Comparison of ENCODE assay signal across 22 cellular contexts in genomic region chr3:10667269-10667668, GRCh38.
"Had no signal": no experiment of that assay in that cellular context is flagged by ENCODE, and none has a peak within 500 bp of the region (broad histone marks: within the 10 kb centered on the region; RNA-seq: fewer than 3 reads in every experiment).

No MANE protein-coding gene starts in this region.

- H3K4me3 Mint-ChIP-seq: activated CD4-positive, alpha-beta T cell treated with anti-CD3 and anti-CD28 coated beads, Interleukin-2, amount 10 ng/mL, durations not matched to agents 7 days and 5 days; activated naive CD4-positive, alpha-beta T cell treated with anti-CD3 and anti-CD28 coated beads, Interleukin-2, amount 10 ng/mL, durations not matched to agents 7 days and 5 days; activated T-cell treated with anti-CD3 and anti-CD28 coated beads, Interleukin-2, amount 50 U/mL, for 24 hours; naive thymus-derived CD4-positive, alpha-beta T cell; neural crest cell; T-helper 2 cell treated with Interferon-gamma antibody and Interleukin-4, amounts not matched to agents 5 μg/mL and 100 μg/mL, for 36 hours had no signal

- DNase-seq: activated CD4-positive, alpha-beta T cell treated with anti-CD3 and anti-CD28 coated beads, Interleukin-2, amount 10 ng/mL, durations not matched to agents 7 days and 5 days; activated CD8-positive, alpha-beta memory T cell treated with anti-CD3 and anti-CD28 coated beads for 24 hours; activated CD8-positive, alpha-beta memory T cell treated with anti-CD3 and anti-CD28 coated beads, Interleukin-2, amount 50 U/mL, for 4 hours; activated T-cell treated with anti-CD3 and anti-CD28 coated beads, Interleukin-2, amount 50 U/mL, for 24 hours; brain microvascular endothelial cell; central memory CD4-positive, alpha-beta T cell; islet precursor cell; mesendoderm; naive thymus-derived CD4-positive, alpha-beta T cell; spleen; stimulated activated CD4-positive, alpha-beta T cell treated with anti-CD3 and anti-CD28 coated beads, Interleukin-4, amount 100 ng/mL, for 24 hours; stomach had no signal

- H3K27me3 ChIP-seq: brain microvascular endothelial cell had no signal

- H3K36me3 Mint-ChIP-seq: activated naive CD4-positive, alpha-beta T cell treated with anti-CD3 and anti-CD28 coated beads, Interleukin-2, amount 10 ng/mL, durations not matched to agents 7 days and 5 days; naive thymus-derived CD4-positive, alpha-beta T cell had no signal

- H3K27ac ChIP-seq: ascending aorta, brain microvascular endothelial cell, heart right ventricle, spleen had no signal

- H3K4me1 ChIP-seq: ascending aorta, transverse colon had no signal

- H3K36me3 ChIP-seq: ascending aorta, brain microvascular endothelial cell, heart right ventricle, spleen, stomach, transverse colon had no signal

- H3K9me3 ChIP-seq: ascending aorta, heart right ventricle, stomach, transverse colon had no signal

- H3K27ac Mint-ChIP-seq: activated CD4-positive, alpha-beta T cell treated with anti-CD3 and anti-CD28 coated beads, Interleukin-2, amount 10 ng/mL, durations not matched to agents 7 days and 5 days; activated naive CD4-positive, alpha-beta T cell treated with anti-CD3 and anti-CD28 coated beads, Interleukin-2, amount 10 ng/mL, durations not matched to agents 7 days and 5 days; activated T-cell treated with anti-CD3 and anti-CD28 coated beads, Interleukin-2, amount 50 U/mL, for 24 hours; activated T-helper 2 cell treated with anti-CD3 and anti-CD28 coated beads, Interferon-gamma antibody, Interleukin-2, Interleukin-4, amounts not matched to agents 10 μg/mL and 5 μg/mL and 100 μg/mL, durations not matched to agents 14 hours and 24 hours and 36 hours; naive thymus-derived CD4-positive, alpha-beta T cell; progenitor cell of endocrine pancreas; T-helper 2 cell treated with Interferon-gamma antibody and Interleukin-4, amounts not matched to agents 5 μg/mL and 100 μg/mL, for 36 hours had no signal

- H3K9me3 Mint-ChIP-seq: activated CD4-positive, alpha-beta T cell treated with anti-CD3 and anti-CD28 coated beads, Interleukin-2, amount 10 ng/mL, durations not matched to agents 7 days and 5 days; activated naive CD4-positive, alpha-beta T cell treated with anti-CD3 and anti-CD28 coated beads, Interleukin-2, amount 10 ng/mL, durations not matched to agents 7 days and 5 days; activated T-cell treated with anti-CD3 and anti-CD28 coated beads, Interleukin-2, amount 50 U/mL, for 24 hours; activated T-helper 2 cell treated with anti-CD3 and anti-CD28 coated beads, Interferon-gamma antibody, Interleukin-2, Interleukin-4, amounts not matched to agents 10 μg/mL and 5 μg/mL and 100 μg/mL, durations not matched to agents 14 hours and 24 hours and 36 hours; neural crest cell; T-helper 2 cell treated with Interferon-gamma antibody and Interleukin-4, amounts not matched to agents 5 μg/mL and 100 μg/mL, for 36 hours had no signal

- ATAC-seq: activated CD4-positive, CD25-positive, alpha-beta regulatory T cell treated with anti-CD3 and anti-CD28 coated beads, Interleukin-2, amount 50 U/mL, for 24 hours; naive thymus-derived CD4-positive, alpha-beta T cell; SK-N-SH treated with all-trans-retinoic acid at 6 μM for 48 hours had no signal

- H3K4me3 ChIP-seq: ascending aorta, heart right ventricle, spleen, stomach, transverse colon had no signal
